ENCODE assay signal across 26 cellular contexts in the genomic region with DNA sequence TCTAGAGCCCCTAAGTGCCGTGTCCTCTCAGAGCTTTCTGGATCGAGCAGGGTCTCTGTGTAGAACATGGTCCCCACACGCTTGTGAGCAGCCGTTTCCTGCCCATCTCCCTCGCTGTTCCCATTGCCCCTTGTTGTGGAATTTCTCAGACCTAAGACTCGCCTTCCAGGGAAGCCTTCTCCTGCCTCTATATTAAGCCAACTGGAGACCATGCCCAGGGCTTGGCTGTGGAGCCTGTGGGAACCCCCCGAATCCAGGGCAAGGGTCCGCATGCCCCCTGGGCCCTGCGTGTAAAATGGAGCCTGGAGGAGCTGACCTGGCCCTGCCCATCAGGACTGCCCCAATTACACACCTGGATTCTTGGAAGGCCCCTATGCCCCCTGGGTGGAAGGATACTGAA. TPM values are rescaled to one million over a fixed set of nuclear protein-coding genes. Genes with fewer than 3 reads are reported as not detected.
DNase-seq lines count a peak whose midpoint lies in the region; ATAC-seq, FAIRE-seq and TF ChIP-seq lines count a peak whose summit lies in the region.
"Had no signal": no experiment of that assay in that cellular context is flagged by ENCODE, and none has a peak within 500 bp of the region (broad histone marks: within the 10 kb centered on the region; RNA-seq: fewer than 3 reads in every experiment).

No MANE protein-coding gene starts in this region.

- H3K4me3 Mint-ChIP-seq in activated naive CD4-positive, alpha-beta T cell treated with anti-CD3 and anti-CD28 coated beads, Interleukin-2, amount 10 ng/mL, durations not matched to agents 7 days and 5 days: no peak overlapping the region
- no peak overlapping the region for H3K4me3 Mint-ChIP-seq in activated naive CD4-positive, alpha-beta T cell treated with anti-CD3 and anti-CD28 coated beads for 36 hours
- H3K4me3 Mint-ChIP-seq: CD14-positive monocyte; CD4-positive, alpha-beta memory T cell; CD4-positive, CD25-positive, alpha-beta regulatory T cell; CD8-positive, alpha-beta memory T cell had no signal

- no peaks in the 10 kb centered on the region for H3K4me1 ChIP-seq in vagina
- H3K4me1 ChIP-seq in GM23248 (ENCODE audit: insufficient read depth): peaks cover 8% of the 10 kb centered on the region
- no peaks in the 10 kb centered on the region for H3K4me1 ChIP-seq in small intestine (ENCODE audit: control insufficient read depth in 2 of 2, insufficient read depth in 1 of 2, low read depth in 1 of 2, low read length in 1 of 2)

- no peak for ATAC-seq in left lobe of liver

- H3K27me3 ChIP-seq in vagina: no peaks in the 10 kb centered on the region
- H3K27me3 ChIP-seq in GM23248 (replicated peaks; ENCODE audit: insufficient read depth): no peaks in the 10 kb centered on the region
- no peaks in the 10 kb centered on the region for H3K27me3 ChIP-seq in small intestine (ENCODE audit: control insufficient read depth in 2 of 2, insufficient read depth in 2 of 2, low read length in 2 of 2)
- H3K27me3 ChIP-seq: BE2C, BLaER1 had no signal

- TF ChIP-seq POLR2A in vagina (IDR thresholded peaks at IDR 0.05): no peak

- no peaks in the 10 kb centered on the region for H4K20me1 ChIP-seq in GM23248 (ENCODE audit: insufficient read depth)
- H4K20me1 ChIP-seq: BLaER1 had no signal

- in situ Hi-C loops in GM23248 (cut with MboI): no loop called here

- TF ChIP-seq CTCF in vagina (IDR thresholded peaks at IDR 0.05): no peak

- no peak for DNase-seq in activated naive CD4-positive, alpha-beta T cell treated with anti-CD3 and anti-CD28 coated beads, Interleukin-2, amount 10 ng/mL, durations not matched to agents 7 days and 5 days
- DNase-seq in activated naive CD4-positive, alpha-beta T cell treated with anti-CD3 and anti-CD28 coated beads for 36 hours: no peak
- DNase-seq in left lobe of liver (ENCODE audit: low spot score): peak; percentile 34
- peak; percentile 74 to 79 for DNase-seq in vagina (ENCODE audit: extremely low spot score in 2 of 2)
- DNase-seq in GM23248: no peak
- no peak for DNase-seq in small intestine
- DNase-seq: 8988T; ACHN; BE2C; C1 segment of cervical spinal cord; CD4-positive, alpha-beta memory T cell; CD4-positive, CD25-positive, alpha-beta regulatory T cell; CD8-positive, alpha-beta memory T cell; COR-L47; DMS 273 treated with DMSO at 0.1 percent for 48 hours; DMS153; DMS79 treated with DMSO at 0.1 percent for 48 hours; GF-D8 had no signal

- CTCF ChIA-PET in activated naive CD4-positive, alpha-beta T cell treated with anti-CD3 and anti-CD28 coated beads, Interleukin-2, amount 10 ng/mL, durations not matched to agents 7 days and 5 days (lab: Charles Lee): no interaction called here
- CTCF ChIA-PET in activated naive CD4-positive, alpha-beta T cell treated with anti-CD3 and anti-CD28 coated beads for 36 hours (lab: Charles Lee): no interaction called here

- no peak for FAIRE-seq in small intestine (lab: Jason Lieb, UNC)
- FAIRE-seq: A204.1, G401.6, GM12891, GM19239 had no signal

- peak overlapping the region; percentile 42 for H3K27ac Mint-ChIP-seq in activated naive CD4-positive, alpha-beta T cell treated with anti-CD3 and anti-CD28 coated beads, Interleukin-2, amount 10 ng/mL, durations not matched to agents 7 days and 5 days
- H3K27ac Mint-ChIP-seq in activated naive CD4-positive, alpha-beta T cell treated with anti-CD3 and anti-CD28 coated beads for 36 hours: no peak overlapping the region
- H3K27ac Mint-ChIP-seq: CD4-positive, CD25-positive, alpha-beta regulatory T cell; CD8-positive, alpha-beta memory T cell had no signal

- WGBS in GM23248 (ENCODE audit: low coverage in 1 of 2, low lambda C conversion rate in 2 of 2, missing lambda C conversion rate in 2 of 2), 2 experiments: 87 to 94% methylated on average over 9 of the region's 9 CpGs
- 95 to 97% (median 95%) methylated on average over 9 of the region's 9 CpGs for WGBS in small intestine, 3 donors

- H3K36me3 ChIP-seq in vagina (no peaks in the 10 kb centered on the region), GM23248 (ENCODE audit: low read depth) (no peaks in the 10 kb centered on the region), small intestine (ENCODE audit: control insufficient read depth in 2 of 2, insufficient read depth in 2 of 2, low read length in 2 of 2) (no peaks in the 10 kb centered on the region)
- H3K36me3 ChIP-seq: BE2C, BLaER1 had no signal

- no peaks in the 10 kb centered on the region for H3K36me3 Mint-ChIP-seq in activated naive CD4-positive, alpha-beta T cell treated with anti-CD3 and anti-CD28 coated beads, Interleukin-2, amount 10 ng/mL, durations not matched to agents 7 days and 5 days
- H3K36me3 Mint-ChIP-seq in activated naive CD4-positive, alpha-beta T cell treated with anti-CD3 and anti-CD28 coated beads for 36 hours (ENCODE audit: low read depth): no peaks in the 10 kb centered on the region
- H3K36me3 Mint-ChIP-seq: CD14-positive monocyte; CD4-positive, CD25-positive, alpha-beta regulatory T cell; CD8-positive, alpha-beta memory T cell had no signal

- no peaks in the 10 kb centered on the region for H3K4me1 Mint-ChIP-seq in activated naive CD4-positive, alpha-beta T cell treated with anti-CD3 and anti-CD28 coated beads, Interleukin-2, amount 10 ng/mL, durations not matched to agents 7 days and 5 days
- H3K4me1 Mint-ChIP-seq in activated naive CD4-positive, alpha-beta T cell treated with anti-CD3 and anti-CD28 coated beads for 36 hours (ENCODE audit: low read depth): no peaks in the 10 kb centered on the region
- H3K4me1 Mint-ChIP-seq: CD14-positive monocyte; CD4-positive, CD25-positive, alpha-beta regulatory T cell; CD8-positive, alpha-beta memory T cell had no signal

- intact Hi-C loops in activated naive CD4-positive, alpha-beta T cell treated with anti-CD3 and anti-CD28 coated beads for 36 hours (cut with micrococcal nuclease): no loop called here
- intact Hi-C loops in vagina (cut with DNase I): no loop called here

- no peaks in the 10 kb centered on the region for H3K9me2 ChIP-seq in GM23248 (ENCODE audit: insufficient read depth)

- H3K27ac ChIP-seq in vagina: no peak overlapping the region
- H3K27ac ChIP-seq in GM23248: no peak overlapping the region
- H3K27ac ChIP-seq in small intestine (ENCODE audit: low read depth in 1 of 2, low read length in 1 of 2): no peak overlapping the region
- H3K27ac ChIP-seq: BLaER1 had no signal

- H3K9me3 ChIP-seq in vagina (no peaks in the 10 kb centered on the region), GM23248 (ENCODE audit: low read depth) (no peaks in the 10 kb centered on the region), small intestine (ENCODE audit: control insufficient read depth, low read depth) (no peaks in the 10 kb centered on the region)
- H3K9me3 ChIP-seq: BE2C, BLaER1 had no signal

- no peak overlapping the region for H3K9ac ChIP-seq in GM23248
- H3K9ac ChIP-seq: BLaER1 had no signal

- no peaks in the 10 kb centered on the region for H3K79me2 ChIP-seq in GM23248 (ENCODE audit: insufficient read depth)

- H3F3A ChIP-seq in GM23248 (ENCODE audit: insufficient read depth): peaks cover 7% of the 10 kb centered on the region

- no peak overlapping the region for H2AFZ ChIP-seq in GM23248

- no peak overlapping the region for H3K4me3 ChIP-seq in vagina
- no peak overlapping the region for H3K4me3 ChIP-seq in GM23248
- no peak overlapping the region for H3K4me3 ChIP-seq in small intestine (ENCODE audit: low read depth in 1 of 2, low read length in 2 of 2)
- H3K4me3 ChIP-seq: BLaER1 had no signal

- peaks cover 15% of the 10 kb centered on the region for H3K27me3 Mint-ChIP-seq in activated naive CD4-positive, alpha-beta T cell treated with anti-CD3 and anti-CD28 coated beads, Interleukin-2, amount 10 ng/mL, durations not matched to agents 7 days and 5 days
- no peaks in the 10 kb centered on the region for H3K27me3 Mint-ChIP-seq in activated naive CD4-positive, alpha-beta T cell treated with anti-CD3 and anti-CD28 coated beads for 36 hours (ENCODE audit: low read depth)
- H3K27me3 Mint-ChIP-seq: CD4-positive, CD25-positive, alpha-beta regulatory T cell had no signal

- H3K4me2 ChIP-seq in GM23248 (ENCODE audit: unreplicated experiment): no peak overlapping the region

- peaks cover 7% of the 10 kb centered on the region for H3K9me3 Mint-ChIP-seq in activated naive CD4-positive, alpha-beta T cell treated with anti-CD3 and anti-CD28 coated beads, Interleukin-2, amount 10 ng/mL, durations not matched to agents 7 days and 5 days
- no peaks in the 10 kb centered on the region for H3K9me3 Mint-ChIP-seq in activated naive CD4-positive, alpha-beta T cell treated with anti-CD3 and anti-CD28 coated beads for 36 hours

RNA-seq across cellular contexts. Expression of a gene that starts 14.5 kb away (rescaled TPM):
- not detected for total RNA-seq in activated naive CD4-positive, alpha-beta T cell treated with anti-CD3 and anti-CD28 coated beads for 36 hours
- total RNA-seq in left lobe of liver (not detected), vagina (not detected)
- not detected in 2 replicates for total RNA-seq in GM23248 (2014; rRNA removed; shearing (Covaris generic))
- polyA plus RNA-seq in GM23248 (2016; fragmentation: Nextera tagmentation; extraction: Ambion mirVana) (not detected in 2 replicates), small intestine (not detected)
- total RNA-seq: A673; CD4-positive, alpha-beta memory T cell; CD4-positive, CD25-positive, alpha-beta regulatory T cell; CD8-positive, alpha-beta memory T cell had no signal
- polyA plus RNA-seq: CD14-positive monocyte; CD4-positive, alpha-beta memory T cell; CD4-positive, CD25-positive, alpha-beta regulatory T cell; CD8-positive, alpha-beta memory T cell had no signal

RNA-seq across cellular contexts. Expression of a gene that starts 49.6 kb away (rescaled TPM):
- not detected for total RNA-seq in activated naive CD4-positive, alpha-beta T cell treated with anti-CD3 and anti-CD28 coated beads for 36 hours
- total RNA-seq in left lobe of liver: not detected
- total RNA-seq in vagina: not detected
- total RNA-seq in GM23248 (2014; rRNA removed; shearing (Covaris generic)): not detected in 2 replicates
- polyA plus RNA-seq in GM23248 (2016; fragmentation: Nextera tagmentation; extraction: Ambion mirVana): not detected in 2 replicates
- polyA plus RNA-seq in small intestine: not detected
- total RNA-seq: A673; CD4-positive, alpha-beta memory T cell; CD4-positive, CD25-positive, alpha-beta regulatory T cell; CD8-positive, alpha-beta memory T cell had no signal
- polyA plus RNA-seq: AG04450; CD14-positive monocyte; CD4-positive, alpha-beta memory T cell; CD8-positive, alpha-beta memory T cell had no signal

Comparison
In these comparisons a context has a peak if more than half of its experiments do, and no peak if none do; other contexts are left out.
1. DNase-seq: peak in left lobe of liver (single experiment) and vagina (2 of 2); none in activated naive CD4-positive, alpha-beta T cell treated with anti-CD3 and anti-CD28 coated beads, Interleukin-2, amount 10 ng/mL, durations not matched to agents 7 days and 5 days (single experiment), activated naive CD4-positive, alpha-beta T cell treated with anti-CD3 and anti-CD28 coated beads for 36 hours (single experiment), GM23248 (single experiment) and small intestine (single experiment).